Comparison of ENCODE assay signal across 8 cellular contexts in the genomic region with DNA sequence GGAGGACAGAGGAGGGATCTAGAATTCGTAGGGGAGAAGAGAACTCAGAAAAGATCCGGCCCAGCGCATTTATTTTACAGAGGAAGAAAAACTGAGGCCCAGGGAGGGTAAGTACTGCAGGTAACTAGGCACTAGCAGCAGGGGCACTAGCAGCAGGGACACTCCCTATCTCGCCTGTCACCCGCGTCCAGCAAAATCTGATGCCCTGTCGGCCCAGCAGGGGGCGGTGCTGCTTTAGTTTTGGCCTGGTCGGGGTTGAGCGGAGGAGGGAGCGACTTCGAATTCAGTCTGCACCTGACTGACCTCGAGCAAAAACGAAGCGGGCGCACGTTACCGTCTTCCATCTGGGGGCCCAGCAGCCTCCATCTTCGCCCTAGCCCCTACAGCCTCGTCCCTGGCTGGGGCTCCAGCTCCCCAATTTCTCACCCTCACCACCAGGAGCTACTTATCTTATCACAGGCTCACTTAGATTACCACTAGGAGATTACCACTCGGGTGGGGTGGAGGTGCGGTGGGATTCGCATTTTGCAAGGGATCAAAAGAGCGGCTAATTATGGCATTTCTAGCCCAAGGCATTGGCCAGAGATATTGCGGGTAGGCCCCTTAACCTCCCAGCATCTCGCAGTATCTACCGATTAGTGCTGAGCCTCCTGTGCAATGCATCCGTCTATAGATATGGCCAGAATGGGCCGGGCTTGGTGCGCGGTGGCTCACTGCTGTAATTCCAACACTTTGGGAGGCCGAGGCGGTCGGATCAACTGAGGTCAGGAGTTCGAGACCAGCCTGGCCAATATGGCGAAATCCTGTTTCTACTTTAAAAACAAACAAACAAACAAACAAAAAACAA. TPM values are rescaled to one million over a fixed set of nuclear protein-coding genes. Genes with fewer than 3 reads are reported as not detected.
A peak's percentile ranks its signal among the peaks of the same experiment; 100 is the strongest.
DNase-seq lines count a peak whose midpoint lies in the region; ATAC-seq, FAIRE-seq and TF ChIP-seq lines count a peak whose summit lies in the region.

No MANE protein-coding gene starts in this region.

- H3K4me2 ChIP-seq in A549 = peak overlapping the region; percentile 100

- TF ChIP-seq CTCF in A549 (IDR thresholded peaks at IDR 0.05) (peak; percentile 96), WERI-Rb-1 (IDR thresholded peaks at IDR 0.05; ENCODE audit: low read depth, low read length) (peak; percentile 90), bronchial epithelial cell (IDR thresholded peaks at IDR 0.05; ENCODE audit: insufficient read depth, low read length, severe bottlenecking) (peak; percentile 98)

- WGBS in A549 (ENCODE audit: missing lambda C conversion rate) = 8% methylated on average over 36 of the region's 36 CpGs
- 4 to 8% (median 5%) methylated on average over 34 to 36 of the region's 36 CpGs for WGBS in small intestine, 3 donors

- TF ChIP-seq POLR2A in A549 (IDR thresholded peaks at IDR 0.05; ENCODE audit: low read length) = no peak

- POLR2A ChIA-PET in A549 (lab: Yijun Ruan, JAX) = no interaction called here

- H3K4me1 ChIP-seq in A549 = peaks cover 9% of the 10 kb centered on the region; the same call in 2 of the 3 replicates
- no peaks in the 10 kb centered on the region for H3K4me1 ChIP-seq in small intestine (ENCODE audit: control insufficient read depth in 2 of 2, insufficient read depth in 1 of 2, low read depth in 1 of 2, low read length in 1 of 2)

- ATAC-seq in A549 (peak; percentile 89 to 96), GM18867 (IDR thresholded peaks at IDR 0.05; ENCODE audit: unreplicated experiment) (peak; percentile 90), HG03135 (IDR thresholded peaks at IDR 0.05; ENCODE audit: unreplicated experiment) (peak; percentile 97)

- no peaks in the 10 kb centered on the region for H3K9me3 ChIP-seq in A549
- H3K9me3 ChIP-seq in WERI-Rb-1 (ENCODE audit: severe bottlenecking) = no peaks in the 10 kb centered on the region
- no peaks in the 10 kb centered on the region for H3K9me3 ChIP-seq in small intestine (ENCODE audit: control insufficient read depth, low read depth)

- H3K4me3 ChIP-seq in A549 (peak overlapping the region; percentile 65), WERI-Rb-1 (ENCODE audit: low read depth, low read length) (peak overlapping the region; percentile 66), bronchial epithelial cell (ENCODE audit: low read depth, low read length) (peak overlapping the region; percentile 47), small intestine (ENCODE audit: low read depth in 1 of 2, low read length in 2 of 2) (peak overlapping the region in 1 of 2 donors; percentile 59)

- H3K27me3 ChIP-seq in WERI-Rb-1 (ENCODE audit: insufficient read depth, low read depth, severe bottlenecking) (peaks cover 5% of the 10 kb centered on the region), bronchial epithelial cell (ENCODE audit: control insufficient read depth, insufficient read depth, low read length) (peaks cover 3% of the 10 kb centered on the region), small intestine (ENCODE audit: control insufficient read depth in 2 of 2, insufficient read depth in 2 of 2, low read length in 2 of 2) (peaks cover 2 to 14% of the 10 kb centered on the region in 2 donors)

- DNase-seq in A549 (ENCODE audit: low read depth in 1 of 2, low spot score in 1 of 2) (peak; percentile 93 to 98), NCI-H2171 treated with DMSO at 0.1 percent for 48 hours (lab: John Stamatoyannopoulos, UW) (peak; percentile 93), WERI-Rb-1 (peak; percentile 92), bronchial epithelial cell (ENCODE audit: low read depth) (peak; percentile 72), iPS-NIHi7 (ENCODE audit: extremely low spot score) (peak; percentile 96), small intestine (peak; percentile 92)

- FAIRE-seq in A549 (lab: Jason Lieb, UNC) (no peak), bronchial epithelial cell (lab: Jason Lieb, UNC) (no peak), small intestine (lab: Jason Lieb, UNC) (no peak)

- H3K36me3 ChIP-seq in WERI-Rb-1 = no peaks in the 10 kb centered on the region
- H3K36me3 ChIP-seq in bronchial epithelial cell (ENCODE audit: control insufficient read depth, insufficient read depth, low read length) = no peaks in the 10 kb centered on the region
- no peaks in the 10 kb centered on the region for H3K36me3 ChIP-seq in small intestine (ENCODE audit: control insufficient read depth in 2 of 2, insufficient read depth in 2 of 2, low read length in 2 of 2)

- CTCF ChIA-PET in A549 (lab: Yijun Ruan, JAX) = interaction anchor here (0.6 to 7.0 kb wide), 24 partner anchors 8 to 575 kb away, joined by 3 to 51 read pairs (median 4); partner anchors contain the start of gene CD8A

- no peak for TF ChIP-seq EP300 in A549 (IDR thresholded peaks at IDR 0.05)

- TF ChIP-seq RAD21 in A549 (conservative IDR thresholded peaks at IDR 0.05 in 1 of 2, IDR thresholded peaks at IDR 0.05 in 1 of 2) = peak; percentile 99 to 100

- H3K27ac ChIP-seq in A549 = peak overlapping the region; percentile 52 to 79
- no peak overlapping the region for H3K27ac ChIP-seq in WERI-Rb-1
- no peak overlapping the region for H3K27ac ChIP-seq in small intestine (ENCODE audit: low read depth in 1 of 2, low read length in 1 of 2)

TF ChIP-seq in A549, 52 proteins besides CTCF, POLR2A, EP300 and RAD21 (continues in another document):
- no peak for TF ChIP-seq NPAS2 (CRISPR knock-in tag; IDR thresholded peaks at IDR 0.05; ENCODE audit: borderline replicate concordance)
- TF ChIP-seq HOXB13 (CRISPR knock-in tag; IDR thresholded peaks at IDR 0.05; ENCODE audit: low read depth) = no peak
- TF ChIP-seq, protein P1, sequence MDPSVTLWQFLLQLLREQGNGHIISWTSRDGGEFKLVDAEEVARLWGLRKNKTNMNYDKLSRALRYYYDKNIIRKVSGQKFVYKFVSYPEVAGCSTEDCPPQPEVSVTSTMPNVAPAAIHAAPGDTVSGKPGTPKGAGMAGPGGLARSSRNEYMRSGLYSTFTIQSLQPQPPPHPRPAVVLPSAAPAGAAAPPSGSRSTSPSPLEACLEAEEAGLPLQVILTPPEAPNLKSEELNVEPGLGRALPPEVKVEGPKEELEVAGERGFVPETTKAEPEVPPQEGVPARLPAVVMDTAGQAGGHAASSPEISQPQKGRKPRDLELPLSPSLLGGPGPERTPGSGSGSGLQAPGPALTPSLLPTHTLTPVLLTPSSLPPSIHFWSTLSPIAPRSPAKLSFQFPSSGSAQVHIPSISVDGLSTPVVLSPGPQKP (IDR thresholded peaks at IDR 0.05; ENCODE audit: low read depth, low read length) = no peak
- no peak for TF ChIP-seq REST (IDR thresholded peaks at IDR 0.05)
- no peak for TF ChIP-seq FOSL2 (IDR thresholded peaks at IDR 0.05)
- no peak for TF ChIP-seq FOSL2 (CRISPR knock-in tag; IDR thresholded peaks at IDR 0.05)
- no peak for TF ChIP-seq TP53 (CRISPR knock-in tag; IDR thresholded peaks at IDR 0.05)
- no peak for TF ChIP-seq BHLHE40 (IDR thresholded peaks at IDR 0.05; ENCODE audit: low read depth, low read length)
- no peak for TF ChIP-seq TFCP2L1 (CRISPR knock-in tag; IDR thresholded peaks at IDR 0.05)
- TF ChIP-seq HES2 (IDR thresholded peaks at IDR 0.05) = no peak
- no peak for TF ChIP-seq POLR2AphosphoS2 (conservative IDR thresholded peaks at IDR 0.05; ENCODE audit: low read length)
- TF ChIP-seq NR3C1 (IDR thresholded peaks at IDR 0.05) = no peak
- TF ChIP-seq FOXS1 (CRISPR knock-in tag; IDR thresholded peaks at IDR 0.05) = no peak
- no peak for TF ChIP-seq ZSCAN20 (CRISPR knock-in tag; IDR thresholded peaks at IDR 0.05)
- TF ChIP-seq EHF (CRISPR knock-in tag; IDR thresholded peaks at IDR 0.05) = no peak

RNA-seq across cellular contexts. Expression of gene CD8A, which starts 17.8 kb away (rescaled TPM):
- polyA plus RNA-seq in A549 (2011; rRNA removed) = 0.29 and 0.40 TPM in 2 replicates
- polyA plus RNA-seq in A549 (2012; cell fraction: cytosol; rRNA removed) = 0.06 and 0.07 TPM in 2 replicates
- polyA plus RNA-seq in A549 (2012; cell fraction: nucleus; rRNA removed) = 0.07 and 0.12 TPM in 2 replicates
- 0.10 to 0.25 TPM (median 0.22 TPM) in 3 replicates for polyA plus RNA-seq in A549 (2017; fragmentation: RNase III; extraction: RNeasy Plus Mini Kit Qiagen cat#74134 plus additional on column Dnase treatment)
- polyA minus RNA-seq in A549 (2011; rRNA and poly(A)+ RNA removed) = 0.08 and 0.24 TPM in 2 replicates
- total RNA-seq in bronchial epithelial cell = under 0.01 TPM in 2 replicates
- 10 to 100 TPM in 1 of 3 donors, 1 to 10 TPM in 2; 1.8 to 13.0 (median 3.7) TPM for polyA plus RNA-seq in small intestine

RNA-seq across cellular contexts. Expression of gene CD8B, which starts 53.1 kb away (rescaled TPM):
- polyA plus RNA-seq in A549 (2011; rRNA removed) (not detected in 2 replicates), A549 (2017; fragmentation: RNase III; extraction: RNeasy Plus Mini Kit Qiagen cat#74134 plus additional on column Dnase treatment) (not detected in 3 replicates), small intestine (10 to 100 TPM in 1 of 3 donors, 1 to 10 TPM in 2; 2.2 to 11.3 (median 4.1) TPM)
- polyA plus RNA-seq in A549 (2012; cell fraction: cytosol; rRNA removed) = not detected in 2 replicates
- not detected in 2 replicates for polyA plus RNA-seq in A549 (2012; cell fraction: nucleus; rRNA removed)
- polyA minus RNA-seq in A549 (2011; rRNA and poly(A)+ RNA removed) = not detected in 2 replicates
- not detected in 2 replicates for total RNA-seq in bronchial epithelial cell

Comparison
In these comparisons a context has a peak if more than half of its experiments do, and no peak if none do; other contexts are left out.
1. H3K27ac ChIP-seq: peak in A549 (2 of 2); none in WERI-Rb-1 (single experiment) and small intestine (0 of 2).
2. Peak in every context shown above with its lines, with median percentiles within 50 percentile points of each other: ATAC-seq, DNase-seq and CTCF ChIP-seq.